Comparison of ENCODE assay signal across 23 cellular contexts in the genomic region with DNA sequence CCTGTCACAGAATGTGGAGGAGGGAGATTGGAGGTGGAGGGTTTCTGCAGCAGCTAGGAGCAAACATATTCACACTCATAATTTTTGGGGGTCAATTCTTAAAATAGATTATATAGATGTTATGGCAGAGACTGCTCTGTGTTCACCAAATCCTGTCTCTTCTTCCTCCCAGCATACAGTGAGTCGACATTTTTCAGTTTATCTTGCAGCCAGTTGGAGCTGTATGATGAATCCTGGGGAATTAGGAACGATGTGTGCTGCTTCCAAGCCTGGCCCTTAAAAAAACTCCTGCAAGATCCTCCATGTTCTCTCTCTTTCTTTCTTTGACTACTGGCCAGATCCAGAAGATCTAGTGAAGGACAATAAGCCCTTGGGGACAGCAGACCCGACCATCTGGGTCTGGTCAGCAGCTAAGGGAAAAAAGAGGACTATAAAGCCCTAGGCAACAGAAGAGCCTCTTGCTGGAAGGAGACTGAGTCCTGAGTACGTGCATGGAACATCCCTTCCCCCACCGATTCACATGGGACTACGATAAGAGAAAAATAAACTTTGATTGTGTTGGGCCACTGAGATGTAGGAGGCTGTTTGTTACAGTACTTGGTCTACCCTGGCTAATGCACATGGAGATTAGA.
"Had no signal": no experiment of that assay in that cellular context is flagged by ENCODE, and none has a peak within 500 bp of the region (broad histone marks: within the 10 kb centered on the region; RNA-seq: fewer than 3 reads in every experiment).

No MANE protein-coding gene starts in this region.

- H3K36me3 Mint-ChIP-seq: activated CD4-positive, alpha-beta memory T cell treated with anti-CD3 and anti-CD28 coated beads for 36 hours; activated naive CD4-positive, alpha-beta T cell treated with anti-CD3 and anti-CD28 coated beads, Interleukin-2, amount 10 ng/mL, durations not matched to agents 7 days and 5 days; immature natural killer cell had no signal

- H3K9me3 ChIP-seq: body of pancreas, sigmoid colon, upper lobe of right lung had no signal

- H3K9me3 Mint-ChIP-seq: activated naive CD4-positive, alpha-beta T cell treated with anti-CD3 and anti-CD28 coated beads, Interleukin-2, amount 10 ng/mL, durations not matched to agents 7 days and 5 days; immature natural killer cell; nephron progenitor cell had no signal

- H3K27me3 ChIP-seq: body of pancreas, cardiac muscle cell, left lung, sigmoid colon, spleen, upper lobe of right lung had no signal

- H3K4me1 Mint-ChIP-seq: activated naive CD4-positive, alpha-beta T cell treated with anti-CD3 and anti-CD28 coated beads, Interleukin-2, amount 10 ng/mL, durations not matched to agents 7 days and 5 days; immature natural killer cell; T-helper 17 cell had no signal

- H3K27ac ChIP-seq: body of pancreas, cardiac muscle cell, epithelial cell of prostate, left lung, sigmoid colon, spleen, upper lobe of right lung had no signal

- H3K36me3 ChIP-seq: cardiac muscle cell, left lung, sigmoid colon, spleen, upper lobe of right lung had no signal

- H3K4me3 ChIP-seq: body of pancreas, cardiac muscle cell, left lung, sigmoid colon, spleen, upper lobe of right lung had no signal

- DNase-seq: activated CD4-positive, alpha-beta memory T cell treated with anti-CD3 and anti-CD28 coated beads for 36 hours; activated CD4-positive, alpha-beta T cell treated with anti-CD3 and anti-CD28 coated beads for 4 hours; activated CD4-positive, CD25-positive, alpha-beta regulatory T cell; activated effector memory CD4-positive, alpha-beta T cell treated with anti-CD3 and anti-CD28 coated beads, Interleukin-2, amount 50 U/mL, for 16 hours; activated naive CD4-positive, alpha-beta T cell treated with anti-CD3 and anti-CD28 coated beads, Interleukin-2, amount 10 ng/mL, durations not matched to agents 7 days and 5 days; anterior cingulate cortex; body of pancreas; immature natural killer cell; kidney glomerular epithelial cell; left lung; mammary epithelial cell; nephron progenitor cell; nucleus accumbens; posterior cingulate gyrus; sigmoid colon; spleen; stimulated activated CD4-positive, alpha-beta T cell treated with anti-CD3 and anti-CD28 coated beads, Interleukin-4, amount 100 ng/mL, for 4 hours; stimulated activated naive CD8-positive, alpha-beta T cell treated with anti-CD3 and anti-CD28 coated beads, Interleukin-15, Interleukin-2, amounts not matched to agents 100 U/mL and 50 U/mL, for 24 hours; SW 1271; T-helper 17 cell; upper lobe of right lung had no signal

- ATAC-seq: body of pancreas; left lung; stimulated activated naive CD8-positive, alpha-beta T cell treated with anti-CD3 and anti-CD28 coated beads, Interleukin-15, Interleukin-2, amounts not matched to agents 100 U/mL and 50 U/mL, for 24 hours; T-helper 17 cell; upper lobe of right lung had no signal

- H3K27ac Mint-ChIP-seq: activated CD4-positive, alpha-beta memory T cell treated with anti-CD3 and anti-CD28 coated beads for 36 hours; activated naive CD4-positive, alpha-beta T cell treated with anti-CD3 and anti-CD28 coated beads, Interleukin-2, amount 10 ng/mL, durations not matched to agents 7 days and 5 days; immature natural killer cell; nephron progenitor cell; T-helper 17 cell had no signal

- H3K4me3 Mint-ChIP-seq: activated CD4-positive, alpha-beta memory T cell treated with anti-CD3 and anti-CD28 coated beads for 36 hours; activated naive CD4-positive, alpha-beta T cell treated with anti-CD3 and anti-CD28 coated beads, Interleukin-2, amount 10 ng/mL, durations not matched to agents 7 days and 5 days; immature natural killer cell; nephron progenitor cell; T-helper 17 cell had no signal

- H3K4me1 ChIP-seq: body of pancreas, left lung, sigmoid colon, spleen, upper lobe of right lung had no signal
